In genomic region chr2:241577413-241578122, GRCh38 we compare ENCODE assay signal across 1 cellular context.
TF ChIP-seq lines count a peak whose summit lies in the region.

No MANE protein-coding gene starts in this region.

TF ChIP-seq in HepG2, 621 proteins besides CTCF, POLR2A, EP300 and RAD21:
- TF ChIP-seq JDP2 (CRISPR knock-in tag; IDR thresholded peaks at IDR 0.05; ENCODE audit: borderline replicate concordance) (no peak), ZNF564 (CRISPR knock-in tag; IDR thresholded peaks at IDR 0.05) (no peak), ZNF260 (CRISPR knock-in tag; IDR thresholded peaks at IDR 0.05; ENCODE audit: borderline replicate concordance, low read depth) (no peak), FOXP1 (IDR thresholded peaks at IDR 0.05) (no peak), FOXP1 (CRISPR knock-in tag; IDR thresholded peaks at IDR 0.05) (no peak), ZSCAN9 (CRISPR knock-in tag; IDR thresholded peaks at IDR 0.05; ENCODE audit: borderline replicate concordance) (no peak), NFRKB (IDR thresholded peaks at IDR 0.05) (no peak), CEBPG (CRISPR knock-in tag; IDR thresholded peaks at IDR 0.05) (no peak), ZBTB10 (CRISPR knock-in tag; IDR thresholded peaks at IDR 0.05; ENCODE audit: borderline replicate concordance) (no peak)
